ENCODE assay signal across 1 cellular context in the genomic region with DNA sequence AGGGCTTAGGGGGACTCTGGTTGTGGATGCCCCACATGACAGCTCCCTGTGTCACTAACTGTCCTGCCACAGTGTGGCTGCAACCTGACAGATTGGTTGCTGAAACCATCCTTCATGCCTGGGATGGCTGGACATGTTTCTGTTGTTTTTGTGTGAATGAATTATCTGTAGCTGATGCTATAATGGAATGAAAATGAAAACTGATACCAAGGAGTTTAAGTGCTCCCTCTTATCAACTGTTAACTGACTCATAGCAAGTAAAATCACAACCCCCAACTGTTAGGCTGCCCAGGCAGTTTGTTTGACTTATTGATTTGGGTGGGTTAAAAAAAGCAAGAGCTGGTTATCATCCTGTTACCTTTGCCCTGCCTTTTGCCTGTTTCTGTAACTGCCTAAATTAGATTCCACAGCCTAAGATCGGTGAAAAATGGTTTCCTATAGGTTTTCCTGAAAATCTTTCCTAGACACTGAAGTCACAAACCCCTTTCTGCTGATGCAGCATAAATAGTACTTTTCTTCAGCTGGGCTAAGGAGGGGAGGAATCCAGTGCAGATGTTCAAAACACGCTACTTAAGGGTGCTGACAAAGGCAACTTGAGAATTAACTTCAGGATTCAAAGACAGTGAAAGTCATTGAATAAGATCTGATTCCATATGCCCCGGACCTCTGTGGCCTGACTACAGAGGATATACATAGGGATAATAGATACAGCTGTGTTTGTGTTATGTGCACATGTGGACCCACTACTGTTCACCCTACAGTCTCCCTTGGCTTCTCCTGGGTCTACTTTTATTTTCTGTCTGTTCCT.
TF ChIP-seq lines count a peak whose summit lies in the region.

No MANE protein-coding gene starts in this region.

TF ChIP-seq in HepG2, 621 proteins besides CTCF, POLR2A, EP300 and RAD21 (continued from another document and continues in another):
- TF ChIP-seq, protein P1, sequence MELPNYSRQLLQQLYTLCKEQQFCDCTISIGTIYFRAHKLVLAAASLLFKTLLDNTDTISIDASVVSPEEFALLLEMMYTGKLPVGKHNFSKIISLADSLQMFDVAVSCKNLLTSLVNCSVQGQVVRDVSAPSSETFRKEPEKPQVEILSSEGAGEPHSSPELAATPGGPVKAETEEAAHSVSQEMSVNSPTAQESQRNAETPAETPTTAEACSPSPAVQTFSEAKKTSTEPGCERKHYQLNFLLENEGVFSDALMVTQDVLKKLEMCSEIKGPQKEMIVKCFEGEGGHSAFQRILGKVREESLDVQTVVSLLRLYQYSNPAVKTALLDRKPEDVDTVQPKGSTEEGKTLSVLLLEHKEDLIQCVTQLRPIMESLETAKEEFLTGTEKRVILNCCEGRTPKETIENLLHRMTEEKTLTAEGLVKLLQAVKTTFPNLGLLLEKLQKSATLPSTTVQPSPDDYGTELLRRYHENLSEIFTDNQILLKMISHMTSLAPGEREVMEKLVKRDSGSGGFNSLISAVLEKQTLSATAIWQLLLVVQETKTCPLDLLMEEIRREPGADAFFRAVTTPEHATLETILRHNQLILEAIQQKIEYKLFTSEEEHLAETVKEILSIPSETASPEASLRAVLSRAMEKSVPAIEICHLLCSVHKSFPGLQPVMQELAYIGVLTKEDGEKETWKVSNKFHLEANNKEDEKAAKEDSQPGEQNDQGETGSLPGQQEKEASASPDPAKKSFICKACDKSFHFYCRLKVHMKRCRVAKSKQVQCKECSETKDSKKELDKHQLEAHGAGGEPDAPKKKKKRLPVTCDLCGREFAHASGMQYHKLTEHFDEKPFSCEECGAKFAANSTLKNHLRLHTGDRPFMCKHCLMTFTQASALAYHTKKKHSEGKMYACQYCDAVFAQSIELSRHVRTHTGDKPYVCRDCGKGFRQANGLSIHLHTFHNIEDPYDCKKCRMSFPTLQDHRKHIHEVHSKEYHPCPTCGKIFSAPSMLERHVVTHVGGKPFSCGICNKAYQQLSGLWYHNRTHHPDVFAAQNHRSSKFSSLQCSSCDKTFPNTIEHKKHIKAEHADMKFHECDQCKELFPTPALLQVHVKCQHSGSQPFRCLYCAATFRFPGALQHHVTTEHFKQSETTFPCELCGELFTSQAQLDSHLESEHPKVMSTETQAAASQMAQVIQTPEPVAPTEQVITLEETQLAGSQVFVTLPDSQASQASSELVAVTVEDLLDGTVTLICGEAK (IDR thresholded peaks at IDR 0.05): no peak
- TF ChIP-seq, protein P1 (CRISPR knock-in tag; IDR thresholded peaks at IDR 0.05): no peak
- peak; percentile 55; the same call in 1 of the 2 replicates for TF ChIP-seq HHEX (CRISPR knock-in tag; IDR thresholded peaks at IDR 0.05)
- TF ChIP-seq, protein P2, sequence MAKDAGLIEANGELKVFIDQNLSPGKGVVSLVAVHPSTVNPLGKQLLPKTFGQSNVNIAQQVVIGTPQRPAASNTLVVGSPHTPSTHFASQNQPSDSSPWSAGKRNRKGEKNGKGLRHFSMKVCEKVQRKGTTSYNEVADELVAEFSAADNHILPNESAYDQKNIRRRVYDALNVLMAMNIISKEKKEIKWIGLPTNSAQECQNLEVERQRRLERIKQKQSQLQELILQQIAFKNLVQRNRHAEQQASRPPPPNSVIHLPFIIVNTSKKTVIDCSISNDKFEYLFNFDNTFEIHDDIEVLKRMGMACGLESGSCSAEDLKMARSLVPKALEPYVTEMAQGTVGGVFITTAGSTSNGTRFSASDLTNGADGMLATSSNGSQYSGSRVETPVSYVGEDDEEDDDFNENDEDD (CRISPR knock-in tag; IDR thresholded peaks at IDR 0.05; ENCODE audit: borderline replicate concordance): no peak; the same call in 1 of the 2 replicates
- TF ChIP-seq CEBPG (CRISPR knock-in tag; IDR thresholded peaks at IDR 0.05): peak; percentile 68
- no peak for TF ChIP-seq NFE2L1 (CRISPR knock-in tag; IDR thresholded peaks at IDR 0.05; ENCODE audit: borderline replicate concordance)
- TF ChIP-seq FOXJ3 (CRISPR knock-in tag; IDR thresholded peaks at IDR 0.05; ENCODE audit: borderline replicate concordance): peak; percentile 85; the same call in 1 of the 2 replicates
- TF ChIP-seq FLYWCH1 (CRISPR knock-in tag; IDR thresholded peaks at IDR 0.05): no peak
- no peak for TF ChIP-seq CREB1 (IDR thresholded peaks at IDR 0.05)
- peak; percentile 79 for TF ChIP-seq CREB1 (CRISPR knock-in tag; IDR thresholded peaks at IDR 0.05)
- TF ChIP-seq, protein P3, sequence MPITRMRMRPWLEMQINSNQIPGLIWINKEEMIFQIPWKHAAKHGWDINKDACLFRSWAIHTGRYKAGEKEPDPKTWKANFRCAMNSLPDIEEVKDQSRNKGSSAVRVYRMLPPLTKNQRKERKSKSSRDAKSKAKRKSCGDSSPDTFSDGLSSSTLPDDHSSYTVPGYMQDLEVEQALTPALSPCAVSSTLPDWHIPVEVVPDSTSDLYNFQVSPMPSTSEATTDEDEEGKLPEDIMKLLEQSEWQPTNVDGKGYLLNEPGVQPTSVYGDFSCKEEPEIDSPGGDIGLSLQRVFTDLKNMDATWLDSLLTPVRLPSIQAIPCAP (CRISPR knock-in tag; IDR thresholded peaks at IDR 0.05; ENCODE audit: low read depth): no peak
- TF ChIP-seq ARNT2 (CRISPR knock-in tag; IDR thresholded peaks at IDR 0.05; ENCODE audit: low read depth): no peak
- peak; percentile 78; the same call in 1 of the 2 replicates for TF ChIP-seq ZNF331 (CRISPR knock-in tag; IDR thresholded peaks at IDR 0.05)
- TF ChIP-seq TCF12 (IDR thresholded peaks at IDR 0.05): no peak
- 0 out of 2 replicates have a peak, but pooled peaks have one; percentile 46 for TF ChIP-seq TCF12 (CRISPR knock-in tag; IDR thresholded peaks at IDR 0.05)
- peak; percentile 57; the same call in 1 of the 2 replicates for TF ChIP-seq ZNF205 (CRISPR knock-in tag; IDR thresholded peaks at IDR 0.05)
- TF ChIP-seq SP1 (IDR thresholded peaks at IDR 0.05): no peak
- no peak for TF ChIP-seq SP1 (CRISPR knock-in tag; IDR thresholded peaks at IDR 0.05)
- no peak for TF ChIP-seq RFXANK (CRISPR knock-in tag; IDR thresholded peaks at IDR 0.05)
- TF ChIP-seq BRD4 (CRISPR knock-in tag; IDR thresholded peaks at IDR 0.05): no peak
- no peak for TF ChIP-seq ZNF766 (CRISPR knock-in tag; IDR thresholded peaks at IDR 0.05; ENCODE audit: borderline replicate concordance)
- no peak for TF ChIP-seq CCAR2 (optimal IDR thresholded peaks at IDR 0.05; ENCODE audit: low read depth, low read length)
- TF ChIP-seq, protein P4, sequence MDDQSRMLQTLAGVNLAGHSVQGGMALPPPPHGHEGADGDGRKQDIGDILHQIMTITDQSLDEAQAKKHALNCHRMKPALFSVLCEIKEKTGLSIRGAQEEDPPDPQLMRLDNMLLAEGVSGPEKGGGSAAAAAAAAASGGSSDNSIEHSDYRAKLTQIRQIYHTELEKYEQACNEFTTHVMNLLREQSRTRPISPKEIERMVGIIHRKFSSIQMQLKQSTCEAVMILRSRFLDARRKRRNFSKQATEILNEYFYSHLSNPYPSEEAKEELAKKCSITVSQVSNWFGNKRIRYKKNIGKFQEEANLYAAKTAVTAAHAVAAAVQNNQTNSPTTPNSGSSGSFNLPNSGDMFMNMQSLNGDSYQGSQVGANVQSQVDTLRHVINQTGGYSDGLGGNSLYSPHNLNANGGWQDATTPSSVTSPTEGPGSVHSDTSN (CRISPR knock-in tag; IDR thresholded peaks at IDR 0.05; ENCODE audit: borderline replicate concordance): no peak
- TF ChIP-seq, protein P5, sequence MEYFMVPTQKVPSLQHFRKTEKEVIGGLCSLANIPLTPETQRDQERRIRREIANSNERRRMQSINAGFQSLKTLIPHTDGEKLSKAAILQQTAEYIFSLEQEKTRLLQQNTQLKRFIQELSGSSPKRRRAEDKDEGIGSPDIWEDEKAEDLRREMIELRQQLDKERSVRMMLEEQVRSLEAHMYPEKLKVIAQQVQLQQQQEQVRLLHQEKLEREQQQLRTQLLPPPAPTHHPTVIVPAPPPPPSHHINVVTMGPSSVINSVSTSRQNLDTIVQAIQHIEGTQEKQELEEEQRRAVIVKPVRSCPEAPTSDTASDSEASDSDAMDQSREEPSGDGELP (IDR thresholded peaks at IDR 0.05; ENCODE audit: borderline replicate concordance, low read depth): no peak
- no peak for TF ChIP-seq MBNL3 (CRISPR knock-in tag; conservative IDR thresholded peaks at IDR 0.05)
- TF ChIP-seq RBM39 (IDR thresholded peaks at IDR 0.05; ENCODE audit: low read depth, low read length, poor library complexity, severe bottlenecking): no peak
- TF ChIP-seq, protein P6, sequence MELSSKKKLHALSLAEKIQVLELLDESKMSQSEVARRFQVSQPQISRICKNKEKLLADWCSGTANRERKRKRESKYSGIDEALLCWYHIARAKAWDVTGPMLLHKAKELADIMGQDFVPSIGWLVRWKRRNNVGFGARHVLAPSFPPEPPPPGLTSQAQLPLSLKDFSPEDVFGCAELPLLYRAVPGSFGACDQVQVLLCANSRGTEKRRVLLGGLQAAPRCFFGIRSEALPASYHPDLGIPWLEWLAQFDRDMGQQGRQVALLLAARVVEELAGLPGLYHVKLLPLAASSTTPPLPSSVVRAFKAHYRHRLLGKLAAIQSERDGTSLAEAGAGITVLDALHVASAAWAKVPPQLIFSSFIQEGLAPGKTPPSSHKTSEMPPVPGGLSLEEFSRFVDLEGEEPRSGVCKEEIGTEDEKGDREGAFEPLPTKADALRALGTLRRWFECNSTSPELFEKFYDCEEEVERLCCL (CRISPR knock-in tag; IDR thresholded peaks at IDR 0.05; ENCODE audit: borderline replicate concordance): no peak
- TF ChIP-seq, protein P7, sequence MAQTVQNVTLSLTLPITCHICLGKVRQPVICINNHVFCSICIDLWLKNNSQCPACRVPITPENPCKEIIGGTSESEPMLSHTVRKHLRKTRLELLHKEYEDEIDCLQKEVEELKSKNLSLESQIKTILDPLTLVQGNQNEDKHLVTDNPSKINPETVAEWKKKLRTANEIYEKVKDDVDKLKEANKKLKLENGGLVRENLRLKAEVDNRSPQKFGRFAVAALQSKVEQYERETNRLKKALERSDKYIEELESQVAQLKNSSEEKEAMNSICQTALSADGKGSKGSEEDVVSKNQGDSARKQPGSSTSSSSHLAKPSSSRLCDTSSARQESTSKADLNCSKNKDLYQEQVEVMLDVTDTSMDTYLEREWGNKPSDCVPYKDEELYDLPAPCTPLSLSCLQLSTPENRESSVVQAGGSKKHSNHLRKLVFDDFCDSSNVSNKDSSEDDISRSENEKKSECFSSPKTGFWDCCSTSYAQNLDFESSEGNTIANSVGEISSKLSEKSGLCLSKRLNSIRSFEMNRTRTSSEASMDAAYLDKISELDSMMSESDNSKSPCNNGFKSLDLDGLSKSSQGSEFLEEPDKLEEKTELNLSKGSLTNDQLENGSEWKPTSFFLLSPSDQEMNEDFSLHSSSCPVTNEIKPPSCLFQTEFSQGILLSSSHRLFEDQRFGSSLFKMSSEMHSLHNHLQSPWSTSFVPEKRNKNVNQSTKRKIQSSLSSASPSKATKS (CRISPR knock-in tag; IDR thresholded peaks at IDR 0.05): no peak
- no peak for TF ChIP-seq ZNF737 (CRISPR knock-in tag; IDR thresholded peaks at IDR 0.05; ENCODE audit: borderline replicate concordance)
- TF ChIP-seq FOXP1 (IDR thresholded peaks at IDR 0.05): no peak
- peak; percentile 83 for TF ChIP-seq FOXP1 (CRISPR knock-in tag; IDR thresholded peaks at IDR 0.05)
- TF ChIP-seq, protein P8, sequence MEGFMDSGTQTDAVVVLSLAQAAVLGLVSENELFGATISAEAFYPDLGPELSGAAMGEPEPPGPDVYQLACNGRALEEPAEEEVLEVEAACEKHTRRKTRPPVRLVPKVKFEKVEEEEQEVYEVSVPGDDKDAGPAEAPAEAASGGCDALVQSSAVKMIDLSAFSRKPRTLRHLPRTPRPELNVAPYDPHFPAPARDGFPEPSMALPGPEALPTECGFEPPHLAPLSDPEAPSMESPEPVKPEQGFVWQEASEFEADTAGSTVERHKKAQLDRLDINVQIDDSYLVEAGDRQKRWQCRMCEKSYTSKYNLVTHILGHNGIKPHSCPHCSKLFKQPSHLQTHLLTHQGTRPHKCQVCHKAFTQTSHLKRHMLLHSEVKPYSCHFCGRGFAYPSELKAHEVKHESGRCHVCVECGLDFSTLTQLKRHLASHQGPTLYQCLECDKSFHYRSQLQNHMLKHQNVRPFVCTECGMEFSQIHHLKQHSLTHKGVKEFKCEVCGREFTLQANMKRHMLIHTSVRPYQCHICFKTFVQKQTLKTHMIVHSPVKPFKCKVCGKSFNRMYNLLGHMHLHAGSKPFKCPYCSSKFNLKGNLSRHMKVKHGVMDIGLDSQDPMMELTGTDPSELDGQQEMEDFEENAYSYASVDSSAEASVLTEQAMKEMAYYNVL (CRISPR knock-in tag; IDR thresholded peaks at IDR 0.05; ENCODE audit: borderline replicate concordance): no peak
- TF ChIP-seq RFX5 (IDR thresholded peaks at IDR 0.05; ENCODE audit: low read depth, low read length): no peak
- TF ChIP-seq IRF2 (CRISPR knock-in tag; IDR thresholded peaks at IDR 0.05): peak; percentile 80; the same call in 1 of the 2 replicates
- no peak for TF ChIP-seq PAF1 (CRISPR knock-in tag; IDR thresholded peaks at IDR 0.05)
- no peak for TF ChIP-seq ZNF343 (CRISPR knock-in tag; IDR thresholded peaks at IDR 0.05)
- TF ChIP-seq, protein P9, sequence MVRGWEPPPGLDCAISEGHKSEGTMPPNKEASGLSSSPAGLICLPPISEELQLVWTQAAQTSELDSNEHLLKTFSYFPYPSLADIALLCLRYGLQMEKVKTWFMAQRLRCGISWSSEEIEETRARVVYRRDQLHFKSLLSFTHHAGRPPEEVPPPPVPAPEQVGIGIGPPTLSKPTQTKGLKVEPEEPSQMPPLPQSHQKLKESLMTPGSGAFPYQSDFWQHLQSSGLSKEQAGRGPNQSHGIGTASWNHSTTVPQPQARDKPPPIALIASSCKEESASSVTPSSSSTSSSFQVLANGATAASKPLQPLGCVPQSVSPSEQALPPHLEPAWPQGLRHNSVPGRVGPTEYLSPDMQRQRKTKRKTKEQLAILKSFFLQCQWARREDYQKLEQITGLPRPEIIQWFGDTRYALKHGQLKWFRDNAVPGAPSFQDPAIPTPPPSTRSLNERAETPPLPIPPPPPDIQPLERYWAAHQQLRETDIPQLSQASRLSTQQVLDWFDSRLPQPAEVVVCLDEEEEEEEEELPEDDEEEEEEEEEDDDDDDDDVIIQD (CRISPR knock-in tag; IDR thresholded peaks at IDR 0.05; ENCODE audit: low read depth): peak; percentile 33; the same call in 1 of the 2 replicates
